Comparison of ENCODE assay signal across 15 cellular contexts in the genomic region with DNA sequence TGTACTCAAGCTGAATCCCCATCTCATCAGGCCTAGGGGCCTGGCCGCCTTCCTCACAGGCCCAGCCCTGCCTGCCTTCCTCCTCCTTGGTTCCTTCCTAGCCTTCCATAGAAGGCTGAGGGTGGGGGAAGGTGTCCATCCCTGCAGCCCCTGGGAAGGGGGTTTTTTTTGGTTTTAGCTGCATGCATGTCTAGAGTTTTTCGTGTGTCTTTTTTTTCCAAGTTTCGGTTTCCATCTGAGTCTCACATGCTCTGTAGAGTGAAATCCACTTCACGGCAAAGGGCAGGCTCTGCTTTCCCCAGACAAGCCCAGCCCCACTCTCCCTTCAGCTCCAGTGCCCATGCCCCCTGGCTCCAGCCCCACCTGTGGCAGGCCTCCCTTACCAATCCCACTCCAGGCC. TPM values are rescaled to one million over a fixed set of nuclear protein-coding genes. Genes with fewer than 3 reads are reported as not detected.
DNase-seq lines count a peak whose midpoint lies in the region; ATAC-seq, FAIRE-seq and TF ChIP-seq lines count a peak whose summit lies in the region.
"Had no signal": no experiment of that assay in that cellular context is flagged by ENCODE, and none has a peak within 500 bp of the region (broad histone marks: within the 10 kb centered on the region; RNA-seq: fewer than 3 reads in every experiment).

No MANE protein-coding gene starts in this region.

- H3K4me1 ChIP-seq in CD4-positive, alpha-beta memory T cell (ENCODE audit: insufficient read depth, low read length), result peaks cover 9% of the 10 kb centered on the region
- H3K4me1 ChIP-seq in KMS-11 (ENCODE audit: low read depth, poor library complexity, severe bottlenecking) (peaks cover 30% of the 10 kb centered on the region), astrocyte (ENCODE audit: insufficient read depth, low read length) (peaks cover 19% of the 10 kb centered on the region)

- H3K9ac ChIP-seq in KMS-11 (peak overlapping the region; percentile 1; the same call in 1 of the 2 replicates), astrocyte (ENCODE audit: low read length) (no peak overlapping the region)
- H3K9ac ChIP-seq: BLaER1 had no signal

- no peaks in the 10 kb centered on the region for H3K36me3 Mint-ChIP-seq in CD4-positive, alpha-beta memory T cell
- peaks cover 3% of the 10 kb centered on the region for H3K36me3 Mint-ChIP-seq in astrocyte (ENCODE audit: low read depth, unreplicated experiment)

- H3K9me3 ChIP-seq in CD4-positive, alpha-beta memory T cell (ENCODE audit: control insufficient read depth in 1 of 2, low read length in 2 of 2), result no peaks in the 10 kb centered on the region
- H3K9me3 ChIP-seq in astrocyte (ENCODE audit: insufficient read depth, low read depth, low read length), result no peaks in the 10 kb centered on the region
- H3K9me3 ChIP-seq: BLaER1 had no signal

- no peak for TF ChIP-seq CTCF in KMS-11 (conservative IDR thresholded peaks at IDR 0.05; ENCODE audit: low read depth, low read length)
- no peak for TF ChIP-seq CTCF in astrocyte (IDR thresholded peaks at IDR 0.05; ENCODE audit: insufficient read depth, low read depth, low read length)

- CTCF ChIA-PET in CD4-positive, alpha-beta memory T cell (lab: Charles Lee; ENCODE audit: partially characterized antibody), result no interaction called here

- H3K4me3 ChIP-seq in CD4-positive, alpha-beta memory T cell (ENCODE audit: low read length in 2 of 2), result no peak overlapping the region
- H3K4me3 ChIP-seq in KMS-11 (IDR thresholded peaks at IDR 0.05; ENCODE audit: insufficient read depth, low read depth, low read length) (no peak overlapping the region), astrocyte (ENCODE audit: insufficient read depth, low read depth, low read length) (no peak overlapping the region)
- H3K4me3 ChIP-seq: BLaER1, cardiac muscle cell had no signal

- no peaks in the 10 kb centered on the region for H3K27me3 Mint-ChIP-seq in CD4-positive, alpha-beta memory T cell
- H3K27me3 Mint-ChIP-seq in astrocyte (ENCODE audit: low read depth, unreplicated experiment), result peaks cover 29% of the 10 kb centered on the region

- H3K36me3 ChIP-seq in CD4-positive, alpha-beta memory T cell (ENCODE audit: insufficient read depth, low read length), result no peaks in the 10 kb centered on the region
- no peaks in the 10 kb centered on the region for H3K36me3 ChIP-seq in KMS-11 (ENCODE audit: insufficient read depth)
- no peaks in the 10 kb centered on the region for H3K36me3 ChIP-seq in astrocyte (ENCODE audit: insufficient read depth, low read length)
- H3K36me3 ChIP-seq: BLaER1, cardiac muscle cell had no signal

- intact Hi-C loops in CD4-positive, alpha-beta memory T cell (cut with micrococcal nuclease), result no loop called here

- no peak for TF ChIP-seq POLR2A in GM12891 (IDR thresholded peaks at IDR 0.05; ENCODE audit: low read depth, low read length)

- DNase-seq in CD4-positive, alpha-beta memory T cell, result no peak
- DNase-seq in GM12891 (ENCODE audit: insufficient read length, low spot score) (peak; percentile 61), astrocyte (ENCODE audit: low read depth) (no peak), retina (no peak), occipital lobe (lab: John Stamatoyannopoulos, UW) (no peak)
- DNase-seq: DMS79 treated with DMSO at 0.1 percent for 48 hours, NCI-H748 treated with DMSO at 0.1 percent for 48 hours had no signal

- H3K27ac ChIP-seq in CD4-positive, alpha-beta memory T cell (ENCODE audit: low read depth, low read length), result no peak overlapping the region
- H3K27ac ChIP-seq in KMS-11 (peak overlapping the region; percentile 28; the same call in 1 of the 2 replicates), astrocyte (ENCODE audit: low read depth, low read length) (no peak overlapping the region)
- H3K27ac ChIP-seq: BLaER1, cardiac muscle cell had no signal

- peak overlapping the region; percentile 39 to 88 (median 72) for H3K4me3 Mint-ChIP-seq in CD4-positive, alpha-beta memory T cell
- H3K4me3 Mint-ChIP-seq in astrocyte (ENCODE audit: unreplicated experiment), result peak overlapping the region; percentile 50

- H2AFZ ChIP-seq in KMS-11 (ENCODE audit: low read depth) (peak overlapping the region; percentile 3; the same call in 1 of the 2 replicates), astrocyte (ENCODE audit: low read depth, low read length) (no peak overlapping the region)

- H3K79me2 ChIP-seq in KMS-11 (ENCODE audit: insufficient read depth, low read depth) (no peaks in the 10 kb centered on the region), astrocyte (ENCODE audit: insufficient read depth, low read length) (no peaks in the 10 kb centered on the region)

- H4K20me1 ChIP-seq in KMS-11 (ENCODE audit: insufficient read depth) (no peaks in the 10 kb centered on the region), astrocyte (ENCODE audit: insufficient read depth, low read length) (no peaks in the 10 kb centered on the region)
- H4K20me1 ChIP-seq: BLaER1 had no signal

- FAIRE-seq in GM12891 (lab: Jason Lieb, UNC), result peak; percentile 86
- FAIRE-seq in astrocyte (lab: Jason Lieb, UNC), result no peak

- ATAC-seq in HG02623 (IDR thresholded peaks at IDR 0.05; ENCODE audit: unreplicated experiment) (no peak), GM18907 (IDR thresholded peaks at IDR 0.05; ENCODE audit: unreplicated experiment) (no peak)

- H3K27me3 ChIP-seq in CD4-positive, alpha-beta memory T cell (ENCODE audit: insufficient read depth, low read length), result no peaks in the 10 kb centered on the region
- H3K27me3 ChIP-seq in KMS-11 (ENCODE audit: insufficient read depth, low read depth), result no peaks in the 10 kb centered on the region
- no peaks in the 10 kb centered on the region for H3K27me3 ChIP-seq in astrocyte (ENCODE audit: insufficient read depth, low read length)
- H3K27me3 ChIP-seq: BLaER1, cardiac muscle cell had no signal

- no peaks in the 10 kb centered on the region for H3K9me3 Mint-ChIP-seq in CD4-positive, alpha-beta memory T cell
- H3K9me3 Mint-ChIP-seq in astrocyte (ENCODE audit: unreplicated experiment), result peaks cover 2% of the 10 kb centered on the region

- POLR2A ChIA-PET in CD4-positive, alpha-beta memory T cell (lab: Charles Lee; ENCODE audit: partially characterized antibody), result no interaction called here

- H3K4me2 ChIP-seq in KMS-11, result peak overlapping the region; percentile 43
- H3K4me2 ChIP-seq in astrocyte (ENCODE audit: low read length), result no peak overlapping the region

- peaks cover 13 to 24% (median 15%) of the 10 kb centered on the region in 4 donors for H3K4me1 Mint-ChIP-seq in CD4-positive, alpha-beta memory T cell
- H3K4me1 Mint-ChIP-seq in astrocyte (ENCODE audit: low read depth, unreplicated experiment), result peaks cover 14% of the 10 kb centered on the region

- peak overlapping the region in 5 of 7 donors; percentile 55 to 91 (median 85) for H3K27ac Mint-ChIP-seq in CD4-positive, alpha-beta memory T cell
- H3K27ac Mint-ChIP-seq in astrocyte (ENCODE audit: unreplicated experiment), result no peak overlapping the region
- H3K27ac Mint-ChIP-seq: progenitor cell of endocrine pancreas had no signal

TF ChIP-seq in GM12891, 5 proteins besides CTCF, POLR2A, EP300 and RAD21:
- TF ChIP-seq PAX5 (IDR thresholded peaks at IDR 0.05; ENCODE audit: insufficient read depth, low read length, severe bottlenecking) (no peak), POLR2AphosphoS5 (IDR thresholded peaks at IDR 0.05; ENCODE audit: low read depth, low read length) (no peak), POU2F2 (IDR thresholded peaks at IDR 0.05; ENCODE audit: low read depth, low read length) (peak; percentile 55; the same call in 1 of the 2 replicates)

RNA-seq across cellular contexts. Expression of gene GRHL3, which starts 32.1 kb away (rescaled TPM):
- total RNA-seq in CD4-positive, alpha-beta memory T cell, result not detected
- polyA plus RNA-seq in CD4-positive, alpha-beta memory T cell, result not detected
- polyA plus RNA-seq in GM12891 (2012; ENCODE audit: low read depth, missing spikeins), result 1.1 TPM
- 2.6 and 6.9 TPM in 2 replicates for total RNA-seq in astrocyte
- not detected for total RNA-seq in occipital lobe
- total RNA-seq: fibroblast of villous mesenchyme, subcutaneous adipose tissue had no signal
- polyA plus RNA-seq: cardiac muscle cell had no signal
